ENCODE assay signal across 24 cellular contexts in the genomic region with DNA sequence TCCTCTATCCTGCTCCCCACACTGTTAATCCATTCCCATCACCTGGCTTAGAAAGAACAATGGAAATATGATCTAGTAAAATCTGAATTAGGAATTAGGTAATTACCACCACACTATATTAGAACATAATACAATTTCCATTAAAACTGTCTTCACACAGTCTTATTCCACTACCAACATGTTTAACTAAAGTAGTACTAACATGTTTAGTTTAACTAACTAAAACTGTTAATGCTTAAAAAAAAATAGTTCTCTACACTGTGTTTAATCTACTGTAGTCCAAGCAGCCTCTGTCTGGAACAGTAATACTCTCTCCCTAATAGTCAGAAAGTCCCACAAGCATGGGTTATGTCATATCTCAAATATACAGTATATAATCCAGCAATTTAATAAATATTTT.
"Had no signal": no experiment of that assay in that cellular context is flagged by ENCODE, and none has a peak within 500 bp of the region (broad histone marks: within the 10 kb centered on the region; RNA-seq: fewer than 3 reads in every experiment).

No MANE protein-coding gene starts in this region.

- H3K27ac Mint-ChIP-seq: activated CD8-positive, alpha-beta memory T cell treated with anti-CD3 and anti-CD28 coated beads, Interleukin-2, amount 10 ng/mL, durations not matched to agents 7 days and 5 days; activated naive CD4-positive, alpha-beta T cell treated with anti-CD3 and anti-CD28 coated beads, Interleukin-2, amount 50 U/mL, for 24 hours; activated T-cell treated with anti-CD3 and anti-CD28 coated beads, Interleukin-2, amount 50 U/mL, for 24 hours; activated T-helper 1 cell treated with anti-CD3 and anti-CD28 coated beads, Interleukin-12 subunit alpha, Interleukin-12 subunit beta, Interleukin-2, Interleukin-4 antibody, amounts not matched to agents 30 ng/mL and 10 ng/mL and 1 ng/mL, durations not matched to agents 14 hours and 24 hours and 36 hours had no signal

- DNase-seq: activated CD4-positive, alpha-beta T cell treated with anti-CD3 and anti-CD28 coated beads for 48 hours; activated CD4-positive, alpha-beta T cell treated with anti-CD3 and anti-CD28 coated beads, Interleukin-2, amount 50 U/mL, for 4 hours; activated CD4-positive, CD25-positive, alpha-beta regulatory T cell treated with anti-CD3 and anti-CD28 coated beads, Interleukin-2, amount 50 U/mL, for 72 hours; activated CD8-positive, alpha-beta memory T cell treated with anti-CD3 and anti-CD28 coated beads, Interleukin-2, amount 10 ng/mL, durations not matched to agents 7 days and 5 days; activated effector memory CD4-positive, alpha-beta T cell treated with Interleukin-2 at 50 U/mL for 16 hours; activated naive CD4-positive, alpha-beta T cell; activated T-cell treated with anti-CD3 and anti-CD28 coated beads, Interleukin-2, amount 50 U/mL, for 24 hours; amygdala; Karpas-422; MM.1S; NCI-H1105; NCI-H1436; NCI-H1694 treated with DMSO at 0.1 percent for 48 hours; NCI-H2029 treated with DMSO at 0.1 percent for 48 hours; NCI-H345; NCI-H510A; NCI-H526 treated with DMSO at 0.1 percent for 48 hours; SHP77 treated with DMSO at 0.1 percent for 48 hours; T-helper 2 cell; T1000 had no signal

- H3K4me3 Mint-ChIP-seq: activated CD8-positive, alpha-beta memory T cell treated with anti-CD3 and anti-CD28 coated beads, Interleukin-2, amount 10 ng/mL, durations not matched to agents 7 days and 5 days; activated naive CD4-positive, alpha-beta T cell treated with anti-CD3 and anti-CD28 coated beads, Interleukin-2, amount 50 U/mL, for 24 hours; activated T-cell treated with anti-CD3 and anti-CD28 coated beads, Interleukin-2, amount 50 U/mL, for 24 hours; activated T-helper 1 cell treated with anti-CD3 and anti-CD28 coated beads, Interleukin-12 subunit alpha, Interleukin-12 subunit beta, Interleukin-2, Interleukin-4 antibody, amounts not matched to agents 30 ng/mL and 10 ng/mL and 1 ng/mL, durations not matched to agents 14 hours and 24 hours and 36 hours; brain; WTC11 had no signal

- ATAC-seq: activated CD8-positive, alpha-beta memory T cell treated with anti-CD3 and anti-CD28 coated beads, Interleukin-2, amount 10 ng/mL, durations not matched to agents 7 days and 5 days; WTC11 had no signal

- H3K9me3 Mint-ChIP-seq: activated naive CD4-positive, alpha-beta T cell treated with anti-CD3 and anti-CD28 coated beads, Interleukin-2, amount 50 U/mL, for 24 hours had no signal

- H3K27me3 Mint-ChIP-seq: activated CD8-positive, alpha-beta memory T cell treated with anti-CD3 and anti-CD28 coated beads, Interleukin-2, amount 10 ng/mL, durations not matched to agents 7 days and 5 days; activated naive CD4-positive, alpha-beta T cell treated with anti-CD3 and anti-CD28 coated beads, Interleukin-2, amount 50 U/mL, for 24 hours; activated T-cell treated with anti-CD3 and anti-CD28 coated beads, Interleukin-2, amount 50 U/mL, for 24 hours; brain had no signal
